Comparison of ENCODE assay signal across 25 cellular contexts in genomic region chr9:4131946-4132345, GRCh38.
"Had no signal": no experiment of that assay in that cellular context is flagged by ENCODE, and none has a peak within 500 bp of the region (broad histone marks: within the 10 kb centered on the region; RNA-seq: fewer than 3 reads in every experiment).

No MANE protein-coding gene starts in this region.

- H3K27me3 ChIP-seq: ovary, right atrium auricular region, right lobe of liver, stomach, testis, thyroid gland, transverse colon, upper lobe of left lung, vagina had no signal

- H3K4me2 ChIP-seq: smooth muscle cell had no signal

- H3K9me3 ChIP-seq: ovary, right lobe of liver, testis, thyroid gland, transverse colon, upper lobe of left lung, vagina had no signal

- DNase-seq: hypothalamus; immature natural killer cell; kidney; left colon; left ventricle myocardium inferior; midbrain; mucosa of descending colon; naive thymus-derived CD4-positive, alpha-beta T cell; ovary; right lobe of liver; stimulated activated CD4-positive, alpha-beta T cell treated with anti-CD3 and anti-CD28 coated beads, Interleukin-1b, Interleukin-23, amount 100 ng/mL, for 48 hours; stimulated activated CD4-positive, alpha-beta T cell treated with anti-CD3 and anti-CD28 coated beads, Interleukin-2, amount 100 ng/mL, for 48 hours; stimulated activated CD4-positive, alpha-beta T cell treated with anti-CD3 and anti-CD28 coated beads, Interleukin-4, amount 100 ng/mL, for 4 hours; stimulated activated naive B cell treated with anti-CD40 and anti-IgM and Interleukin-4, amounts not matched to agents 10 μg/mL and 1 μg/mL and 100 μg/mL, for 72 hours; stimulated activated naive CD8-positive, alpha-beta T cell treated with anti-CD3 and anti-CD28 coated beads, Interleukin-15, Interleukin-2, amounts not matched to agents 100 U/mL and 50 U/mL, for 24 hours; stomach; testis; thyroid gland; transverse colon; upper lobe of left lung had no signal

- H3K36me3 ChIP-seq: left ventricle myocardium inferior, ovary, right atrium auricular region, right lobe of liver, stomach, thyroid gland, transverse colon, upper lobe of left lung, vagina had no signal

- ATAC-seq: naive thymus-derived CD4-positive, alpha-beta T cell; natural killer cell treated with Interleukin-12 subunit alpha and Interleukin-12 subunit beta and Interleukin-15 and Interleukin-18, amount 100 ng/mL, for 72 hours; right lobe of liver; stimulated activated naive B cell treated with anti-CD40 and anti-IgM and Interleukin-4, amounts not matched to agents 10 μg/mL and 1 μg/mL and 100 μg/mL, for 72 hours; stimulated activated naive CD8-positive, alpha-beta T cell treated with anti-CD3 and anti-CD28 coated beads, Interleukin-15, Interleukin-2, amounts not matched to agents 100 U/mL and 50 U/mL, for 24 hours had no signal

- H3K27ac ChIP-seq: left ventricle myocardium inferior, ovary, right atrium auricular region, right lobe of liver, stomach, testis, thyroid gland, transverse colon, upper lobe of left lung, vagina had no signal

- H3K4me1 ChIP-seq: right atrium auricular region, right lobe of liver, testis, vagina had no signal

- H3K4me3 ChIP-seq: left ventricle myocardium inferior, lung, mucosa of descending colon, ovary, right atrium auricular region, right lobe of liver, smooth muscle cell, stomach, testis, thyroid gland, transverse colon, upper lobe of left lung, vagina had no signal
